Comparison of ENCODE assay signal across 1 cellular context in genomic region chr5:175921066-175921730, GRCh38.
TF ChIP-seq lines count a peak whose summit lies in the region.

No MANE protein-coding gene starts in this region.

TF ChIP-seq in SK-N-SH, 30 proteins besides CTCF, POLR2A, EP300 and RAD21 (continued from another document):
- TF ChIP-seq TCF12 (IDR thresholded peaks at IDR 0.05), result no peak
- no peak for TF ChIP-seq SMC3 (IDR thresholded peaks at IDR 0.05; ENCODE audit: low read depth, low read length)
- TF ChIP-seq, protein P1, sequence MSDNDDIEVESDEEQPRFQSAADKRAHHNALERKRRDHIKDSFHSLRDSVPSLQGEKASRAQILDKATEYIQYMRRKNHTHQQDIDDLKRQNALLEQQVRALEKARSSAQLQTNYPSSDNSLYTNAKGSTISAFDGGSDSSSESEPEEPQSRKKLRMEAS (IDR thresholded peaks at IDR 0.05; ENCODE audit: low read depth), result no peak
